ENCODE assay signal across 8 cellular contexts in the genomic region with DNA sequence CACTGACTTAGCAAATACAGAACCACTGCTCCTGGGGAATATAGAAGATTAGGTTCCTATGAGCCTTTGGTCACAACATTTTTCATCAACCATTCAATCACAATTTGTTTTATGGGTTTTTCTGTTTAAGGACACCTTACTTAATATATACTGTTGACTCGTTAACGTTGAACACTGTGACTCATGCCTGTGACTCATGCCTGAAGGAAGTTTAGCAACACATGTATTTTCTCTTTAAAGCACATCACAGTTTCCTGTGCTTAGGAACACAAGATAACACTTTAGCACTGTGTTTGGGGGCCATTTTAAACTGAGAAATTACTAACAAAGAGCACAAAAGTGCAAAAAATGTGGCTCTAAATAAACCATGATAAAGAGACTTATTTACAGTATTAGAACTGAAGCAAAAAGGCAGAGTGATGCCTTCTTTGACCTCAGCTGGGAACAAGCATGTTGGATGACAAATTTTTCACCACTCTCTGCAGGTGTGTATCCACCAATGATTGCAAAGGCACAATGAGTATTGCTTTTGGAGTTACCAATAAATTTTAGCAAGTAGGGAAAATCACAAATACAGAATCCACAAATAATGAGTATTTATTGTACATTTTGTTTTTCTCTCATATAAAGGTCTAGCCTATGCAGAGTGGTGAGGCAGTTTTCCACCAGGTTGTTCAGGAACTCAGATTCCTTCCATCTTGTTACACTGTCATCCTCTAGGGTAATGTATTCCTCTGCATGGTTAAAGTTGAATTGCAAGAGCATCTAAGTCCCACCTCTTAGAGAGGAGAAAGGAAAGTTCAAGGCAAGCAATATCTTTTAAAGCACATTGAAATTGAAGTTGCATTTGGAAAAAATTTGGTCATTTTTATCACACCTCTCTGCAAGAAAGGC. TPM values are rescaled to one million over a fixed set of nuclear protein-coding genes. Genes with fewer than 3 reads are reported as not detected.
DNase-seq lines count a peak whose midpoint lies in the region; ATAC-seq and TF ChIP-seq lines count a peak whose summit lies in the region.

No MANE protein-coding gene starts in this region.

- no peak overlapping the region for H3K4me3 ChIP-seq in liver (ENCODE audit: low read depth in 1 of 3, low read length in 3 of 3)

- no peaks in the 10 kb centered on the region for H3K4me1 ChIP-seq in liver (ENCODE audit: control insufficient read depth in 4 of 4, insufficient read depth in 4 of 4, low read length in 3 of 4)

- peak; percentile 100 for ATAC-seq in activated naive CD8-positive, alpha-beta T cell treated with anti-CD3 and anti-CD28 coated beads, Interleukin-2, amount 50 U/mL, for 24 hours

- peaks cover 4% of the 10 kb centered on the region for H3K36me3 Mint-ChIP-seq in activated naive CD8-positive, alpha-beta T cell treated with anti-CD3 and anti-CD28 coated beads, Interleukin-2, amount 50 U/mL, for 24 hours (ENCODE audit: low read depth)

- DNase-seq in H4 (ENCODE audit: low spot score) = peak; percentile 92
- DNase-seq in RWPE1 (ENCODE audit: low spot score) = peak; percentile 82
- DNase-seq in activated naive CD8-positive, alpha-beta T cell treated with anti-CD3 and anti-CD28 coated beads, Interleukin-2, amount 50 U/mL, for 24 hours = peak; percentile 52
- peak; percentile 80 for DNase-seq in stromal cell of bone marrow (ENCODE audit: low read depth)
- DNase-seq in GM10248 (ENCODE audit: extremely low spot score) = no peak
- DNase-seq in NCI-H1092 (lab: John Stamatoyannopoulos, UW) = no peak
- DNase-seq in NCI-H2171 (lab: John Stamatoyannopoulos, UW) = no peak

- 41% methylated on average over 2 of the region's 2 CpGs for WGBS in liver

- H3K27ac ChIP-seq in RWPE1 (no peak overlapping the region), liver (ENCODE audit: low read depth in 1 of 2, low read length in 2 of 2) (no peak overlapping the region)

- POLR2A ChIA-PET in RWPE1 (lab: Yijun Ruan, JAX; ENCODE audit: low non-redundant PET) (no interaction called here), GM10248 (lab: Yijun Ruan, JAX) (no interaction called here)

- no peak for TF ChIP-seq RAD21 in liver (IDR thresholded peaks at IDR 0.05)

- H3K27me3 ChIP-seq in liver (ENCODE audit: control insufficient read depth in 4 of 4, insufficient read depth in 4 of 4, low read length in 3 of 4) = no peaks in the 10 kb centered on the region

- no peaks in the 10 kb centered on the region for H3K9me3 ChIP-seq in liver (ENCODE audit: control insufficient read depth in 4 of 4, low read length in 3 of 4)

- H3K9me3 Mint-ChIP-seq in activated naive CD8-positive, alpha-beta T cell treated with anti-CD3 and anti-CD28 coated beads, Interleukin-2, amount 50 U/mL, for 24 hours = no peaks in the 10 kb centered on the region

- CTCF ChIA-PET in RWPE1 (lab: Yijun Ruan, JAX) = no interaction called here
- CTCF ChIA-PET in GM10248 (lab: Yijun Ruan, JAX) = no interaction called here

- peak overlapping the region; percentile 79 for H3K27ac Mint-ChIP-seq in activated naive CD8-positive, alpha-beta T cell treated with anti-CD3 and anti-CD28 coated beads, Interleukin-2, amount 50 U/mL, for 24 hours

- H3K36me3 ChIP-seq in liver (ENCODE audit: control insufficient read depth in 4 of 4, insufficient read depth in 3 of 4, low read depth in 1 of 4, low read length in 3 of 4) = no peaks in the 10 kb centered on the region

- no peak overlapping the region for H3K9ac ChIP-seq in liver (ENCODE audit: low read depth in 1 of 2, low read length in 2 of 2)

- TF ChIP-seq CTCF in RWPE1 (conservative IDR thresholded peaks at IDR 0.05; ENCODE audit: low read depth) (no peak), liver (IDR thresholded peaks at IDR 0.05; ENCODE audit: low read depth, low read length, missing input control) (no peak), GM10248 (IDR thresholded peaks at IDR 0.05; ENCODE audit: control extremely low read depth, extremely low read depth, low read depth, missing control alignments) (no peak)

- H3K4me3 Mint-ChIP-seq in activated naive CD8-positive, alpha-beta T cell treated with anti-CD3 and anti-CD28 coated beads, Interleukin-2, amount 50 U/mL, for 24 hours = no peak overlapping the region

- H3K27me3 Mint-ChIP-seq in activated naive CD8-positive, alpha-beta T cell treated with anti-CD3 and anti-CD28 coated beads, Interleukin-2, amount 50 U/mL, for 24 hours = peaks cover 6% of the 10 kb centered on the region

- H3K4me1 Mint-ChIP-seq in activated naive CD8-positive, alpha-beta T cell treated with anti-CD3 and anti-CD28 coated beads, Interleukin-2, amount 50 U/mL, for 24 hours = peaks cover 25% of the 10 kb centered on the region

TF ChIP-seq in liver, 16 proteins besides CTCF, POLR2A, EP300 and RAD21:
- TF ChIP-seq, protein P1, sequence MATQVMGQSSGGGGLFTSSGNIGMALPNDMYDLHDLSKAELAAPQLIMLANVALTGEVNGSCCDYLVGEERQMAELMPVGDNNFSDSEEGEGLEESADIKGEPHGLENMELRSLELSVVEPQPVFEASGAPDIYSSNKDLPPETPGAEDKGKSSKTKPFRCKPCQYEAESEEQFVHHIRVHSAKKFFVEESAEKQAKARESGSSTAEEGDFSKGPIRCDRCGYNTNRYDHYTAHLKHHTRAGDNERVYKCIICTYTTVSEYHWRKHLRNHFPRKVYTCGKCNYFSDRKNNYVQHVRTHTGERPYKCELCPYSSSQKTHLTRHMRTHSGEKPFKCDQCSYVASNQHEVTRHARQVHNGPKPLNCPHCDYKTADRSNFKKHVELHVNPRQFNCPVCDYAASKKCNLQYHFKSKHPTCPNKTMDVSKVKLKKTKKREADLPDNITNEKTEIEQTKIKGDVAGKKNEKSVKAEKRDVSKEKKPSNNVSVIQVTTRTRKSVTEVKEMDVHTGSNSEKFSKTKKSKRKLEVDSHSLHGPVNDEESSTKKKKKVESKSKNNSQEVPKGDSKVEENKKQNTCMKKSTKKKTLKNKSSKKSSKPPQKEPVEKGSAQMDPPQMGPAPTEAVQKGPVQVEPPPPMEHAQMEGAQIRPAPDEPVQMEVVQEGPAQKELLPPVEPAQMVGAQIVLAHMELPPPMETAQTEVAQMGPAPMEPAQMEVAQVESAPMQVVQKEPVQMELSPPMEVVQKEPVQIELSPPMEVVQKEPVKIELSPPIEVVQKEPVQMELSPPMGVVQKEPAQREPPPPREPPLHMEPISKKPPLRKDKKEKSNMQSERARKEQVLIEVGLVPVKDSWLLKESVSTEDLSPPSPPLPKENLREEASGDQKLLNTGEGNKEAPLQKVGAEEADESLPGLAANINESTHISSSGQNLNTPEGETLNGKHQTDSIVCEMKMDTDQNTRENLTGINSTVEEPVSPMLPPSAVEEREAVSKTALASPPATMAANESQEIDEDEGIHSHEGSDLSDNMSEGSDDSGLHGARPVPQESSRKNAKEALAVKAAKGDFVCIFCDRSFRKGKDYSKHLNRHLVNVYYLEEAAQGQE (IDR thresholded peaks at IDR 0.05) = no peak
- no peak for TF ChIP-seq EGR1 (IDR thresholded peaks at IDR 0.05; ENCODE audit: low read depth in 2 of 2)
- TF ChIP-seq YY1 (IDR thresholded peaks at IDR 0.05) = peak; percentile 84
- TF ChIP-seq, protein P2, sequence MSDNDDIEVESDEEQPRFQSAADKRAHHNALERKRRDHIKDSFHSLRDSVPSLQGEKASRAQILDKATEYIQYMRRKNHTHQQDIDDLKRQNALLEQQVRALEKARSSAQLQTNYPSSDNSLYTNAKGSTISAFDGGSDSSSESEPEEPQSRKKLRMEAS (IDR thresholded peaks at IDR 0.05) = no peak
- TF ChIP-seq JUND (IDR thresholded peaks at IDR 0.05) = peak; percentile 75 to 93

RNA-seq across cellular contexts. Expression of a gene that starts 7.3 kb away (rescaled TPM):
- 0.21 and 0.45 TPM in 2 replicates for total RNA-seq in H4 (2014; rRNA removed; shearing (Covaris generic))
- total RNA-seq in liver = under 1 TPM; 0.25 to 0.37 TPM
- under 1 TPM; 0.08 to 0.14 TPM for polyA plus RNA-seq in liver

RNA-seq across cellular contexts. Expression of a gene that starts 21.5 kb away (rescaled TPM):
- 13.2 and 14.1 TPM in 2 replicates for total RNA-seq in H4 (2014; rRNA removed; shearing (Covaris generic))
- 10 to 100 TPM; 26.8 to 49.6 TPM for total RNA-seq in liver
- polyA plus RNA-seq in liver = 1 to 10 TPM; 5.9 to 9.1 TPM

Comparison
In these comparisons a context has a peak if more than half of its experiments do, and no peak if none do; other contexts are left out.
1. DNase-seq: peak in H4 (single experiment), RWPE1 (single experiment), activated naive CD8-positive, alpha-beta T cell treated with anti-CD3 and anti-CD28 coated beads, Interleukin-2, amount 50 U/mL, for 24 hours (single experiment) and stromal cell of bone marrow (single experiment); none in GM10248 (single experiment), NCI-H1092 (single experiment) and NCI-H2171 (single experiment).